13 cellular contexts compared by ENCODE assay signal in genomic region chr15:94749848-94750617, GRCh38.
A peak's percentile ranks its signal among the peaks of the same experiment; 100 is the strongest.
DNase-seq lines count a peak whose midpoint lies in the region; ATAC-seq and TF ChIP-seq lines count a peak whose summit lies in the region.
"Had no signal": no experiment of that assay in that cellular context is flagged by ENCODE, and none has a peak within 500 bp of the region (broad histone marks: within the 10 kb centered on the region; RNA-seq: fewer than 3 reads in every experiment).

No MANE protein-coding gene starts in this region.

- intact Hi-C loops in left ventricle myocardium superior (cut with micrococcal nuclease), result no loop called here
- intact Hi-C loops in Right ventricle myocardium inferior (cut with DNase I), result no loop called here
- intact Hi-C loops in aorta (cut with DNase I), result no loop called here

- POLR2A ChIA-PET in RWPE1 (lab: Yijun Ruan, JAX; ENCODE audit: low non-redundant PET), result no interaction called here

- CTCF ChIA-PET in RWPE1 (lab: Yijun Ruan, JAX), result no interaction called here

- ATAC-seq in left ventricle myocardium superior (peak; percentile 58), Right ventricle myocardium inferior (no peak), HG03432 (IDR thresholded peaks at IDR 0.05; ENCODE audit: unreplicated experiment) (peak; percentile 81), foreskin keratinocyte (peak; percentile 53), aorta (ENCODE audit: low FRiP score) (peak; percentile 56)
- ATAC-seq: activated CD8-positive, alpha-beta T cell treated with anti-CD3 and anti-CD28 coated beads for 36 hours had no signal

- no peaks in the 10 kb centered on the region for H3K36me3 ChIP-seq in aorta (ENCODE audit: control insufficient read depth in 1 of 2, insufficient read depth in 2 of 2, low read length in 1 of 2)
- H3K36me3 ChIP-seq: esophagus squamous epithelium had no signal

- H3K27me3 ChIP-seq in foreskin keratinocyte (no peaks in the 10 kb centered on the region), aorta (ENCODE audit: control insufficient read depth in 1 of 2, insufficient read depth in 2 of 2, low read length in 1 of 2) (no peaks in the 10 kb centered on the region)

- TF ChIP-seq CTCF in foreskin keratinocyte (conservative IDR thresholded peaks at IDR 0.05) (no peak), RWPE1 (conservative IDR thresholded peaks at IDR 0.05; ENCODE audit: low read depth) (no peak)

- DNase-seq in left ventricle myocardium superior (no peak), Right ventricle myocardium inferior (ENCODE audit: missing footprints) (no peak), foreskin keratinocyte (peak in 1 of 2 donors; percentile 48), aorta (no peak), RWPE1 (ENCODE audit: low spot score) (no peak), HuH-7.5 (ENCODE audit: low spot score) (no peak), hypothalamus (lab: John Stamatoyannopoulos, UW) (no peak)
- DNase-seq: activated CD8-positive, alpha-beta T cell treated with anti-CD3 and anti-CD28 coated beads for 36 hours; activated gamma-delta T cell treated with Interleukin-2 at 50 U/mL for 16 hours; caudate nucleus; esophagus squamous epithelium had no signal

- H3K4me1 ChIP-seq in foreskin keratinocyte (no peaks in the 10 kb centered on the region), aorta (ENCODE audit: control insufficient read depth in 1 of 2, insufficient read depth in 2 of 2, low read length in 2 of 2) (no peaks in the 10 kb centered on the region)
- H3K4me1 ChIP-seq: esophagus squamous epithelium had no signal

- H3K27ac ChIP-seq in foreskin keratinocyte (no peak overlapping the region), aorta (ENCODE audit: low read depth in 1 of 2, low read length in 2 of 2) (no peak overlapping the region), RWPE1 (no peak overlapping the region; the same call in 1 of the 2 replicates)
- H3K27ac ChIP-seq: skin epidermis had no signal

- 93 to 95% methylated on average over 5 of the region's 5 CpGs for WGBS in aorta, 2 donors

- H3K9me3 ChIP-seq in aorta (ENCODE audit: control insufficient read depth, low read length), result no peaks in the 10 kb centered on the region
- H3K9me3 ChIP-seq: esophagus squamous epithelium had no signal

- no peak overlapping the region for H3K4me3 ChIP-seq in aorta (ENCODE audit: low read length in 2 of 2)
- H3K4me3 ChIP-seq: esophagus squamous epithelium, skin epidermis had no signal
